Comparison of ENCODE assay signal across 1 cellular context in the genomic region with DNA sequence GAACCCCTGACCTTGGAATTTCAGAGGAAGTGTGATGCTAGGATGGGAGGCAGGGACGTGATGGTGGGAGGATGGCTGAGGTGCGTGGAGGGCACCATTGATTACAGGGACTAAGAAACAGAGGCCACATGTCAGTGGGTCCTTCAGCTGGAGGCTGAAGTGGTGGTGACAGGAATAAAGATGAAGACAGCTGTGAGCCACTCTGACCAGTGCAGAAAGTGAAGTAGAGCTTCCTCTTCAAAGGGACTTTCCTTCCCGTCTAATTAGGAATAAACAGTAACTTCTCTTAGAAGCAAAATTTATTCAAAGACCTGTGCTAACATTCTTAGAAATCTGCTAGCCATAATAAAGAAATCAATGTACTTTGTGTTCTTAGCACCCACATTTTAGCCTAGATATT.
TF ChIP-seq lines count a peak whose summit lies in the region.

No MANE protein-coding gene starts in this region.

TF ChIP-seq in H1, 55 proteins besides CTCF, POLR2A, EP300 and RAD21:
- TF ChIP-seq HDAC2 (IDR thresholded peaks at IDR 0.05; ENCODE audit: borderline replicate concordance in 1 of 2, low read depth in 2 of 2, low read length in 2 of 2) (no peak), RFX5 (IDR thresholded peaks at IDR 0.05; ENCODE audit: borderline replicate concordance, low read depth, low read length) (no peak), FOSL1 (IDR thresholded peaks at IDR 0.05; ENCODE audit: insufficient read depth, low read depth, low read length) (no peak), CEBPB (IDR thresholded peaks at IDR 0.05; ENCODE audit: low read depth, low read length) (no peak), PHF8 (conservative IDR thresholded peaks at IDR 0.05; ENCODE audit: low read depth, low read length) (no peak), SIRT6 (IDR thresholded peaks at IDR 0.05; ENCODE audit: low read length) (no peak), BRCA1 (IDR thresholded peaks at IDR 0.05; ENCODE audit: low read depth, low read length) (no peak), MAFK (IDR thresholded peaks at IDR 0.05; ENCODE audit: low read depth, low read length) (no peak), KDM4A (IDR thresholded peaks at IDR 0.05; ENCODE audit: low read depth, low read length, severe bottlenecking) (no peak), GTF2F1 (IDR thresholded peaks at IDR 0.05; ENCODE audit: borderline replicate concordance, low read depth, low read length) (no peak), ZNF274 (IDR thresholded peaks at IDR 0.05; ENCODE audit: borderline replicate concordance, extremely low read depth, low read length) (no peak), POLR2AphosphoS5 (IDR thresholded peaks at IDR 0.05; ENCODE audit: low read depth, low read length) (no peak), JUN (IDR thresholded peaks at IDR 0.05; ENCODE audit: low read depth, low read length) (no peak), TCF12 (IDR thresholded peaks at IDR 0.05; ENCODE audit: low read depth, low read length) (no peak)
- TF ChIP-seq, protein P1, sequence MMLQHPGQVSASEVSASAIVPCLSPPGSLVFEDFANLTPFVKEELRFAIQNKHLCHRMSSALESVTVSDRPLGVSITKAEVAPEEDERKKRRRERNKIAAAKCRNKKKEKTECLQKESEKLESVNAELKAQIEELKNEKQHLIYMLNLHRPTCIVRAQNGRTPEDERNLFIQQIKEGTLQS (IDR thresholded peaks at IDR 0.05; ENCODE audit: insufficient read depth, low read depth, low read length): no peak
- TF ChIP-seq, protein P2, sequence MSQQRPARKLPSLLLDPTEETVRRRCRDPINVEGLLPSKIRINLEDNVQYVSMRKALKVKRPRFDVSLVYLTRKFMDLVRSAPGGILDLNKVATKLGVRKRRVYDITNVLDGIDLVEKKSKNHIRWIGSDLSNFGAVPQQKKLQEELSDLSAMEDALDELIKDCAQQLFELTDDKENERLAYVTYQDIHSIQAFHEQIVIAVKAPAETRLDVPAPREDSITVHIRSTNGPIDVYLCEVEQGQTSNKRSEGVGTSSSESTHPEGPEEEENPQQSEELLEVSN (IDR thresholded peaks at IDR 0.05): no peak
- TF ChIP-seq, protein P3, sequence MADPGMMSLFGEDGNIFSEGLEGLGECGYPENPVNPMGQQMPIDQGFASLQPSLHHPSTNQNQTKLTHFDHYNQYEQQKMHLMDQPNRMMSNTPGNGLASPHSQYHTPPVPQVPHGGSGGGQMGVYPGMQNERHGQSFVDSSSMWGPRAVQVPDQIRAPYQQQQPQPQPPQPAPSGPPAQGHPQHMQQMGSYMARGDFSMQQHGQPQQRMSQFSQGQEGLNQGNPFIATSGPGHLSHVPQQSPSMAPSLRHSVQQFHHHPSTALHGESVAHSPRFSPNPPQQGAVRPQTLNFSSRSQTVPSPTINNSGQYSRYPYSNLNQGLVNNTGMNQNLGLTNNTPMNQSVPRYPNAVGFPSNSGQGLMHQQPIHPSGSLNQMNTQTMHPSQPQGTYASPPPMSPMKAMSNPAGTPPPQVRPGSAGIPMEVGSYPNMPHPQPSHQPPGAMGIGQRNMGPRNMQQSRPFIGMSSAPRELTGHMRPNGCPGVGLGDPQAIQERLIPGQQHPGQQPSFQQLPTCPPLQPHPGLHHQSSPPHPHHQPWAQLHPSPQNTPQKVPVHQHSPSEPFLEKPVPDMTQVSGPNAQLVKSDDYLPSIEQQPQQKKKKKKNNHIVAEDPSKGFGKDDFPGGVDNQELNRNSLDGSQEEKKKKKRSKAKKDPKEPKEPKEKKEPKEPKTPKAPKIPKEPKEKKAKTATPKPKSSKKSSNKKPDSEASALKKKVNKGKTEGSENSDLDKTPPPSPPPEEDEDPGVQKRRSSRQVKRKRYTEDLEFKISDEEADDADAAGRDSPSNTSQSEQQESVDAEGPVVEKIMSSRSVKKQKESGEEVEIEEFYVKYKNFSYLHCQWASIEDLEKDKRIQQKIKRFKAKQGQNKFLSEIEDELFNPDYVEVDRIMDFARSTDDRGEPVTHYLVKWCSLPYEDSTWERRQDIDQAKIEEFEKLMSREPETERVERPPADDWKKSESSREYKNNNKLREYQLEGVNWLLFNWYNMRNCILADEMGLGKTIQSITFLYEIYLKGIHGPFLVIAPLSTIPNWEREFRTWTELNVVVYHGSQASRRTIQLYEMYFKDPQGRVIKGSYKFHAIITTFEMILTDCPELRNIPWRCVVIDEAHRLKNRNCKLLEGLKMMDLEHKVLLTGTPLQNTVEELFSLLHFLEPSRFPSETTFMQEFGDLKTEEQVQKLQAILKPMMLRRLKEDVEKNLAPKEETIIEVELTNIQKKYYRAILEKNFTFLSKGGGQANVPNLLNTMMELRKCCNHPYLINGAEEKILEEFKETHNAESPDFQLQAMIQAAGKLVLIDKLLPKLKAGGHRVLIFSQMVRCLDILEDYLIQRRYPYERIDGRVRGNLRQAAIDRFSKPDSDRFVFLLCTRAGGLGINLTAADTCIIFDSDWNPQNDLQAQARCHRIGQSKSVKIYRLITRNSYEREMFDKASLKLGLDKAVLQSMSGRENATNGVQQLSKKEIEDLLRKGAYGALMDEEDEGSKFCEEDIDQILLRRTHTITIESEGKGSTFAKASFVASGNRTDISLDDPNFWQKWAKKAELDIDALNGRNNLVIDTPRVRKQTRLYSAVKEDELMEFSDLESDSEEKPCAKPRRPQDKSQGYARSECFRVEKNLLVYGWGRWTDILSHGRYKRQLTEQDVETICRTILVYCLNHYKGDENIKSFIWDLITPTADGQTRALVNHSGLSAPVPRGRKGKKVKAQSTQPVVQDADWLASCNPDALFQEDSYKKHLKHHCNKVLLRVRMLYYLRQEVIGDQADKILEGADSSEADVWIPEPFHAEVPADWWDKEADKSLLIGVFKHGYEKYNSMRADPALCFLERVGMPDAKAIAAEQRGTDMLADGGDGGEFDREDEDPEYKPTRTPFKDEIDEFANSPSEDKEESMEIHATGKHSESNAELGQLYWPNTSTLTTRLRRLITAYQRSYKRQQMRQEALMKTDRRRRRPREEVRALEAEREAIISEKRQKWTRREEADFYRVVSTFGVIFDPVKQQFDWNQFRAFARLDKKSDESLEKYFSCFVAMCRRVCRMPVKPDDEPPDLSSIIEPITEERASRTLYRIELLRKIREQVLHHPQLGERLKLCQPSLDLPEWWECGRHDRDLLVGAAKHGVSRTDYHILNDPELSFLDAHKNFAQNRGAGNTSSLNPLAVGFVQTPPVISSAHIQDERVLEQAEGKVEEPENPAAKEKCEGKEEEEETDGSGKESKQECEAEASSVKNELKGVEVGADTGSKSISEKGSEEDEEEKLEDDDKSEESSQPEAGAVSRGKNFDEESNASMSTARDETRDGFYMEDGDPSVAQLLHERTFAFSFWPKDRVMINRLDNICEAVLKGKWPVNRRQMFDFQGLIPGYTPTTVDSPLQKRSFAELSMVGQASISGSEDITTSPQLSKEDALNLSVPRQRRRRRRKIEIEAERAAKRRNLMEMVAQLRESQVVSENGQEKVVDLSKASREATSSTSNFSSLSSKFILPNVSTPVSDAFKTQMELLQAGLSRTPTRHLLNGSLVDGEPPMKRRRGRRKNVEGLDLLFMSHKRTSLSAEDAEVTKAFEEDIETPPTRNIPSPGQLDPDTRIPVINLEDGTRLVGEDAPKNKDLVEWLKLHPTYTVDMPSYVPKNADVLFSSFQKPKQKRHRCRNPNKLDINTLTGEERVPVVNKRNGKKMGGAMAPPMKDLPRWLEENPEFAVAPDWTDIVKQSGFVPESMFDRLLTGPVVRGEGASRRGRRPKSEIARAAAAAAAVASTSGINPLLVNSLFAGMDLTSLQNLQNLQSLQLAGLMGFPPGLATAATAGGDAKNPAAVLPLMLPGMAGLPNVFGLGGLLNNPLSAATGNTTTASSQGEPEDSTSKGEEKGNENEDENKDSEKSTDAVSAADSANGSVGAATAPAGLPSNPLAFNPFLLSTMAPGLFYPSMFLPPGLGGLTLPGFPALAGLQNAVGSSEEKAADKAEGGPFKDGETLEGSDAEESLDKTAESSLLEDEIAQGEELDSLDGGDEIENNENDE (IDR thresholded peaks at IDR 0.05; ENCODE audit: insufficient replicate concordance, low read length): no peak
TF ChIP-seq in H1: peak in this region for 0.
